Comparison of ENCODE assay signal across 10 cellular contexts in the genomic region with DNA sequence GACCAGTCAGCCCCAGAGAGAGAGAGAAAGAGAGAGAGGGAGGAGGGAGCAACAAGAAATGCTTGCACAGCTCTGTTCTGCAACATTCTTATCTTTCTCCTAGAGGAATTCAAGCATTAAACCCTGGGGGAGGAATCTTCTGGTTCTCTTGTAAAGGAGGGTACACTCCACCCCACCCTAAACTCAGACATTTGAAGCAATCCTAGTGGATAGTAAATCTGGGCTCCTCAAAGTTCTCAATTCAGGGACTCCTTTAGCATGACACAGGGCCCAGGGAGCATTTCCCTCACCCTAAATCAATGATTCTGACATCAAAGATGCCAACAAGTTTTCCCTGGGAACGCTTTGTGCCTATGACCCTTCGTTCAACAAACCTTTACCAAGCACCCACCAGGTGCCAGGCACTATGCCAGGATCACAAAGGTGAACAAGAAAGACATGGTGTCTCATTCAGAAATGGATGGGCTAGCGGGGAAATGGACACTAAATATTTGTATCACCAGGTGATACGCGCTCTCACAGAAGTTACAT. TPM values are rescaled to one million over a fixed set of nuclear protein-coding genes. Genes with fewer than 3 reads are reported as not detected.
DNase-seq lines count a peak whose midpoint lies in the region; ATAC-seq and TF ChIP-seq lines count a peak whose summit lies in the region.
"Had no signal": no experiment of that assay in that cellular context is flagged by ENCODE, and none has a peak within 500 bp of the region (broad histone marks: within the 10 kb centered on the region; RNA-seq: fewer than 3 reads in every experiment).

No MANE protein-coding gene starts in this region.

- H3K79me2 ChIP-seq in Karpas-422 (ENCODE audit: low read length): no peaks in the 10 kb centered on the region

- TF ChIP-seq CTCF in HFFc6 (IDR thresholded peaks at IDR 0.05) (no peak), natural killer cell (IDR thresholded peaks at IDR 0.05) (no peak)

- H3K4me1 ChIP-seq in Karpas-422 (ENCODE audit: low read length): no peaks in the 10 kb centered on the region

- no peak overlapping the region for H3K27ac ChIP-seq in Karpas-422 (ENCODE audit: low read length)

- H3K27ac Mint-ChIP-seq in HFFc6 (peak overlapping the region; percentile 100), natural killer cell (no peak overlapping the region)
- peak overlapping the region; percentile 50 for H3K27ac Mint-ChIP-seq in stimulated activated memory B cell treated with anti-CD40 and anti-IgM and Interleukin-4, amounts not matched to agents 10 μg/mL and 1 μg/mL and 100 μg/mL, for 72 hours
- H3K27ac Mint-ChIP-seq: activated CD4-positive, alpha-beta T cell treated with anti-CD3 and anti-CD28 coated beads, Interleukin-2, amount 10 ng/mL, durations not matched to agents 7 days and 5 days had no signal

- no peaks in the 10 kb centered on the region for H3K9me3 ChIP-seq in Karpas-422 (ENCODE audit: low read length)

- no peak overlapping the region for H3K4me2 ChIP-seq in Karpas-422 (ENCODE audit: low read depth, low read length, poor library complexity, severe bottlenecking)

- H3K9me3 Mint-ChIP-seq in HFFc6 (no peaks in the 10 kb centered on the region), natural killer cell (no peaks in the 10 kb centered on the region)
- H3K9me3 Mint-ChIP-seq in stimulated activated memory B cell treated with anti-CD40 and anti-IgM and Interleukin-4, amounts not matched to agents 10 μg/mL and 1 μg/mL and 100 μg/mL, for 72 hours: no peaks in the 10 kb centered on the region
- H3K9me3 Mint-ChIP-seq: activated CD4-positive, alpha-beta T cell treated with anti-CD3 and anti-CD28 coated beads, Interleukin-2, amount 10 ng/mL, durations not matched to agents 7 days and 5 days had no signal

- H3K4me1 Mint-ChIP-seq in HFFc6 (ENCODE audit: low read depth) (peaks cover 74% of the 10 kb centered on the region), natural killer cell (peaks cover 16 to 21% of the 10 kb centered on the region in 2 donors)
- peaks cover 39% of the 10 kb centered on the region for H3K4me1 Mint-ChIP-seq in stimulated activated memory B cell treated with anti-CD40 and anti-IgM and Interleukin-4, amounts not matched to agents 10 μg/mL and 1 μg/mL and 100 μg/mL, for 72 hours

- no peaks in the 10 kb centered on the region for H3K9me2 ChIP-seq in Karpas-422 (replicated peaks; ENCODE audit: insufficient read depth, low read length)

- no peaks in the 10 kb centered on the region for H3K36me3 ChIP-seq in Karpas-422 (ENCODE audit: insufficient read depth, low read length)

- peak; percentile 47 for DNase-seq in HFFc6
- DNase-seq in foreskin melanocyte: peak; percentile 27
- no peak for DNase-seq in NCI-H2171 (lab: John Stamatoyannopoulos, UW)
- no peak for DNase-seq in Karpas-422
- no peak for DNase-seq in natural killer cell
- DNase-seq: activated CD4-positive, alpha-beta T cell treated with anti-CD3 and anti-CD28 coated beads, Interleukin-2, amount 10 ng/mL, durations not matched to agents 7 days and 5 days; caudate nucleus; MM.1S had no signal

- no peaks in the 10 kb centered on the region; the same call in 1 of the 2 replicates for H3K27me3 ChIP-seq in Karpas-422 (ENCODE audit: low read length)

- ATAC-seq in SK-N-SH treated with all-trans-retinoic acid at 6 μM for 48 hours: no peak
- no peak for ATAC-seq in stimulated activated memory B cell treated with anti-CD40 and anti-IgM and Interleukin-4, amounts not matched to agents 10 μg/mL and 1 μg/mL and 100 μg/mL, for 72 hours
- ATAC-seq in natural killer cell: no peak

- H2AFZ ChIP-seq in Karpas-422 (ENCODE audit: low read length): no peak overlapping the region

- H3K4me3 Mint-ChIP-seq in HFFc6 (peak overlapping the region; percentile 86), natural killer cell (no peak overlapping the region)
- no peak overlapping the region for H3K4me3 Mint-ChIP-seq in stimulated activated memory B cell treated with anti-CD40 and anti-IgM and Interleukin-4, amounts not matched to agents 10 μg/mL and 1 μg/mL and 100 μg/mL, for 72 hours
- H3K4me3 Mint-ChIP-seq: activated CD4-positive, alpha-beta T cell treated with anti-CD3 and anti-CD28 coated beads, Interleukin-2, amount 10 ng/mL, durations not matched to agents 7 days and 5 days had no signal

- H3K27me3 Mint-ChIP-seq in HFFc6 (ENCODE audit: insufficient read depth): no peaks in the 10 kb centered on the region; the same call in 1 of the 2 replicates
- peaks cover 28% of the 10 kb centered on the region for H3K27me3 Mint-ChIP-seq in stimulated activated memory B cell treated with anti-CD40 and anti-IgM and Interleukin-4, amounts not matched to agents 10 μg/mL and 1 μg/mL and 100 μg/mL, for 72 hours
- H3K27me3 Mint-ChIP-seq in natural killer cell (ENCODE audit: low read depth in 2 of 2): no peaks in the 10 kb centered on the region

- H4K20me1 ChIP-seq in Karpas-422 (ENCODE audit: insufficient read depth, low read depth, low read length): no peaks in the 10 kb centered on the region

- intact Hi-C loops in natural killer cell (cut with micrococcal nuclease): no loop called here

- no peak overlapping the region for H3K9ac ChIP-seq in Karpas-422 (ENCODE audit: low read length)

- H3K36me3 Mint-ChIP-seq in HFFc6 (ENCODE audit: low read depth) (no peaks in the 10 kb centered on the region; the same call in 1 of the 2 replicates), natural killer cell (no peaks in the 10 kb centered on the region)
- no peaks in the 10 kb centered on the region for H3K36me3 Mint-ChIP-seq in stimulated activated memory B cell treated with anti-CD40 and anti-IgM and Interleukin-4, amounts not matched to agents 10 μg/mL and 1 μg/mL and 100 μg/mL, for 72 hours

- H3K4me3 ChIP-seq in Karpas-422 (ENCODE audit: low read length): no peak overlapping the region

TF ChIP-seq in SK-N-SH treated with all-trans-retinoic acid at 6 μM for 48 hours, 23 proteins besides CTCF, POLR2A, EP300 and RAD21:
- TF ChIP-seq OSR1 (CRISPR knock-in tag; IDR thresholded peaks at IDR 0.05) (peak; percentile 89), TOX (CRISPR knock-in tag; IDR thresholded peaks at IDR 0.05; ENCODE audit: borderline replicate concordance) (0 out of 2 replicates have a peak, but pooled peaks have one; percentile 8), ARNTL (CRISPR knock-in tag; IDR thresholded peaks at IDR 0.05; ENCODE audit: borderline replicate concordance, low read depth) (no peak), ZC3H10 (CRISPR knock-in tag; IDR thresholded peaks at IDR 0.05) (peak; percentile 3; the same call in 1 of the 2 replicates), ZFP30 (CRISPR knock-in tag; IDR thresholded peaks at IDR 0.05) (no peak)
- TF ChIP-seq, protein P1, sequence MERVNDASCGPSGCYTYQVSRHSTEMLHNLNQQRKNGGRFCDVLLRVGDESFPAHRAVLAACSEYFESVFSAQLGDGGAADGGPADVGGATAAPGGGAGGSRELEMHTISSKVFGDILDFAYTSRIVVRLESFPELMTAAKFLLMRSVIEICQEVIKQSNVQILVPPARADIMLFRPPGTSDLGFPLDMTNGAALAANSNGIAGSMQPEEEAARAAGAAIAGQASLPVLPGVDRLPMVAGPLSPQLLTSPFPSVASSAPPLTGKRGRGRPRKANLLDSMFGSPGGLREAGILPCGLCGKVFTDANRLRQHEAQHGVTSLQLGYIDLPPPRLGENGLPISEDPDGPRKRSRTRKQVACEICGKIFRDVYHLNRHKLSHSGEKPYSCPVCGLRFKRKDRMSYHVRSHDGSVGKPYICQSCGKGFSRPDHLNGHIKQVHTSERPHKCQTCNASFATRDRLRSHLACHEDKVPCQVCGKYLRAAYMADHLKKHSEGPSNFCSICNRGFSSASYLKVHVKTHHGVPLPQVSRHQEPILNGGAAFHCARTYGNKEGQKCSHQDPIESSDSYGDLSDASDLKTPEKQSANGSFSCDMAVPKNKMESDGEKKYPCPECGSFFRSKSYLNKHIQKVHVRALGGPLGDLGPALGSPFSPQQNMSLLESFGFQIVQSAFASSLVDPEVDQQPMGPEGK (CRISPR knock-in tag; IDR thresholded peaks at IDR 0.05; ENCODE audit: borderline replicate concordance): no peak

RNA-seq across cellular contexts. Expression of a gene that starts 11.9 kb away (rescaled TPM):
- 100 to 1,000 TPM; 380 to 424 (median 413) TPM for total RNA-seq in HFFc6 (2021; fragmentation: NEBNext Ultra II Directional; extraction: Animal tissue kit (Norgen Biotek cat#: 25700))
- total RNA-seq in Karpas-422 (2014; rRNA removed; shearing (Covaris generic); ENCODE audit: low replicate concordance): not detected in 2 replicates
- total RNA-seq in natural killer cell: 100 to 1,000 TPM; 228 to 275 (median 236) TPM

RNA-seq across cellular contexts. Expression of a gene that starts 35.0 kb away (rescaled TPM):
- not detected for total RNA-seq in HFFc6 (2021; fragmentation: NEBNext Ultra II Directional; extraction: Animal tissue kit (Norgen Biotek cat#: 25700))
- total RNA-seq in Karpas-422 (2014; rRNA removed; shearing (Covaris generic); ENCODE audit: low replicate concordance): not detected in 2 replicates
- total RNA-seq in natural killer cell: 1 to 10 TPM in 1 of 3 donors, under 1 TPM in 2; 0.18 to 6.7 (median 0.84) TPM
- total RNA-seq: activated CD4-positive, alpha-beta T cell treated with anti-CD3 and anti-CD28 coated beads, Interleukin-2, amount 10 ng/mL, durations not matched to agents 7 days and 5 days had no signal

Comparison
In these comparisons a context has a peak if more than half of its experiments do, and no peak if none do; other contexts are left out.
1. DNase-seq: peak in HFFc6 (single experiment) and foreskin melanocyte (single experiment); none in NCI-H2171 (single experiment), Karpas-422 (single experiment) and natural killer cell (single experiment).
2. H3K27ac Mint-ChIP-seq: peak in HFFc6 (single experiment) and stimulated activated memory B cell treated with anti-CD40 and anti-IgM and Interleukin-4, amounts not matched to agents 10 μg/mL and 1 μg/mL and 100 μg/mL, for 72 hours (single experiment); none in natural killer cell (0 of 2).
3. RNA of a gene that starts 11.9 kb away (total RNA-seq): 380 to 424 TPM in HFFc6 and 228 to 275 TPM in natural killer cell; not detected in Karpas-422; every median in the first group is over 100 times any median in the second.